ENCODE assay signal across 1 cellular context in the genomic region with DNA sequence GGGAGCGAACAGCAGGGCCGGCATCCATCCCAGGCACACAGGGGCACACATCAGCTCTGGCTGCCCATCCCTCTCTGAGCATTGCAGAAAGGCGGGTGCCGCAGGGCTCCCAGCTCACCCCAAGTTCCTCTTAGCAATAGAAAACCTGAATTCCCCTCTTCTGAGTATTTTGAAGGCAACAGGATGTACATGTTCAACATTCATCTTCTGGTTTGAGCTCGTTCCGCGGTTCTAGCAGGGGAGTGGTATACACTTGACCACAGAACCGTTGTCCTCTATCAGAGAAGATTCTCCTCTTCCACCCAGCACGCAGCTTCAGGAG.
TF ChIP-seq lines count a peak whose summit lies in the region.

No MANE protein-coding gene starts in this region.

TF ChIP-seq in H1, 55 proteins besides CTCF, POLR2A, EP300 and RAD21:
- TF ChIP-seq MAX (IDR thresholded peaks at IDR 0.05) = no peak
- TF ChIP-seq GTF2F1 (IDR thresholded peaks at IDR 0.05; ENCODE audit: borderline replicate concordance, low read depth, low read length) = no peak
- no peak for TF ChIP-seq CREB1 (IDR thresholded peaks at IDR 0.05)
- no peak for TF ChIP-seq YY1 (IDR thresholded peaks at IDR 0.05; ENCODE audit: low read depth, low read length)
- no peak; a peak in 1 of 4 replicates for TF ChIP-seq HDAC2 (IDR thresholded peaks at IDR 0.05; ENCODE audit: borderline replicate concordance in 1 of 2, low read depth in 2 of 2, low read length in 2 of 2)
- TF ChIP-seq SIX5 (IDR thresholded peaks at IDR 0.05; ENCODE audit: low read depth, low read length) = no peak
- no peak for TF ChIP-seq BCL11A (IDR thresholded peaks at IDR 0.05; ENCODE audit: low read depth in 2 of 2, low read length in 2 of 2)
- TF ChIP-seq RXRA (IDR thresholded peaks at IDR 0.05; ENCODE audit: insufficient read depth, low read depth, low read length) = no peak
- TF ChIP-seq CTBP2 (IDR thresholded peaks at IDR 0.05; ENCODE audit: borderline replicate concordance, insufficient read depth, insufficient read length, low read length) = no peak
- no peak for TF ChIP-seq SRF (IDR thresholded peaks at IDR 0.05; ENCODE audit: low read depth, low read length)
- TF ChIP-seq FOSL1 (IDR thresholded peaks at IDR 0.05; ENCODE audit: insufficient read depth, low read depth, low read length) = no peak
- TF ChIP-seq SP1 (IDR thresholded peaks at IDR 0.05; ENCODE audit: low read depth, low read length) = no peak
- no peak for TF ChIP-seq CBX8 (IDR thresholded peaks at IDR 0.05; ENCODE audit: borderline replicate concordance, low read depth, low read length)
- no peak for TF ChIP-seq CEBPB (IDR thresholded peaks at IDR 0.05; ENCODE audit: low read depth, low read length)
- no peak for TF ChIP-seq ZNF274 (IDR thresholded peaks at IDR 0.05; ENCODE audit: borderline replicate concordance, extremely low read depth, low read length)
- no peak for TF ChIP-seq BRCA1 (IDR thresholded peaks at IDR 0.05; ENCODE audit: low read depth, low read length)
- no peak for TF ChIP-seq HDAC6 (IDR thresholded peaks at IDR 0.05; ENCODE audit: low read depth, low read length)
